In the genomic region with DNA sequence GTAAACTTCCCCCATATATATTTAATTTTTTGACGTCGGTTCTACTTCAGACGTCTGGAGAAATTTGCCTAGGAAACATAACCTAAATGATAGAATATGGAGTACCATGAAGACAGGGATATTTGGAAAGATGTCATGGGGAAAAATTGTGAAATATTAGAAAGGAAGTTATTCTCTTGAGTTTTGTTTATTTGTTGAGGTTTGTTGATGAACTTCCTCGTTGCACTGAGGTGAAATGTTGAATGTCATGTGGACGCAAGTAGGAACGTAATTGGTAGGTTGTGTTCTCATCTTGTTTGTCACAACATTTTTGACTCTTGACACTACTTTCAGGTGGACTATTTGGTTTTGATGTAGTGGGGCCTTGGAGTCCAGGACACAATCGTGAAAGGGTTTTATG, we compare ENCODE assay signal across 1 cellular context.
TF ChIP-seq lines count a peak whose summit lies in the region.

No MANE protein-coding gene starts in this region.

TF ChIP-seq in K562, 482 proteins besides CTCF, POLR2A, EP300 and RAD21 (continued from another document):
- TF ChIP-seq, protein P1, sequence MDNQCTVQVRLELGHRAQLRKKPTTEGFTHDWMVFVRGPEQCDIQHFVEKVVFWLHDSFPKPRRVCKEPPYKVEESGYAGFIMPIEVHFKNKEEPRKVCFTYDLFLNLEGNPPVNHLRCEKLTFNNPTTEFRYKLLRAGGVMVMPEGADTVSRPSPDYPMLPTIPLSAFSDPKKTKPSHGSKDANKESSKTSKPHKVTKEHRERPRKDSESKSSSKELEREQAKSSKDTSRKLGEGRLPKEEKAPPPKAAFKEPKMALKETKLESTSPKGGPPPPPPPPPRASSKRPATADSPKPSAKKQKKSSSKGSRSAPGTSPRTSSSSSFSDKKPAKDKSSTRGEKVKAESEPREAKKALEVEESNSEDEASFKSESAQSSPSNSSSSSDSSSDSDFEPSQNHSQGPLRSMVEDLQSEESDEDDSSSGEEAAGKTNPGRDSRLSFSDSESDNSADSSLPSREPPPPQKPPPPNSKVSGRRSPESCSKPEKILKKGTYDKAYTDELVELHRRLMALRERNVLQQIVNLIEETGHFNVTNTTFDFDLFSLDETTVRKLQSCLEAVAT (IDR thresholded peaks at IDR 0.05): peak in 1 of 2 experiments; percentile 40; a peak in 1 of 4 replicates
- no peak for TF ChIP-seq CC2D1A (IDR thresholded peaks at IDR 0.05)
TF ChIP-seq in K562: peak in this region for 21.
